In the genomic region with DNA sequence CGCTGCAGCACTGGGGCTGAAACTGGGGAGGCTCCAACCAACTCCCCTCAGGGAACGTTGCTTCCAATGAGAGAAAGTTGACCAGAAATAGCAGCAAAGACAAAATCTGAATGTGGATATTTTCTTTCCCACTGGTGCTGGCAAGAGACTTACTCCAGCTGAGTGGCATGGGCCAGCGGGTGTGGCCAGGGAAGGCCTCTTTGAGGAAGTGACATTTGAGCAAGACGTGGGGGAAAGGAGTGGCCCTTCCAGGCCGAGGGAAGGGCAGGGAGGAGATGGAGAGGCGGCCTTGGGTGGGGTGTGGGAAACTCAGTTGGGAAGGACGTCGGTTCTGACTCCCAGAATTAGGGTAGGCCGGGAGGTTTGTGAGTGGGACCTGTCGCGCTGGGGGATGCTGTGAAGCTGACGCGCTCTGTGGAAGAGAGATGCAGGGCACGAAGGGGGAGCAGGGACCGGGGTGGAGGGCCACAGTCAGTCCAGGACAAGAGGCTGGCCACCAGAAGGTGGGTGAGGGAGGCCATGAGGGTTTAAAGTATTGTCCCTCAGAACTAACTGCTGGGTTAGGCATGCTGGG, we compare ENCODE assay signal across 1 cellular context.
TF ChIP-seq lines count a peak whose summit lies in the region.

No MANE protein-coding gene starts in this region.

TF ChIP-seq in HCT116, 20 proteins besides CTCF, POLR2A, EP300 and RAD21 (continued from another document):
- no peak for TF ChIP-seq POLR2AphosphoS5 (IDR thresholded peaks at IDR 0.05; ENCODE audit: low read depth, low read length)
- TF ChIP-seq, protein P1, sequence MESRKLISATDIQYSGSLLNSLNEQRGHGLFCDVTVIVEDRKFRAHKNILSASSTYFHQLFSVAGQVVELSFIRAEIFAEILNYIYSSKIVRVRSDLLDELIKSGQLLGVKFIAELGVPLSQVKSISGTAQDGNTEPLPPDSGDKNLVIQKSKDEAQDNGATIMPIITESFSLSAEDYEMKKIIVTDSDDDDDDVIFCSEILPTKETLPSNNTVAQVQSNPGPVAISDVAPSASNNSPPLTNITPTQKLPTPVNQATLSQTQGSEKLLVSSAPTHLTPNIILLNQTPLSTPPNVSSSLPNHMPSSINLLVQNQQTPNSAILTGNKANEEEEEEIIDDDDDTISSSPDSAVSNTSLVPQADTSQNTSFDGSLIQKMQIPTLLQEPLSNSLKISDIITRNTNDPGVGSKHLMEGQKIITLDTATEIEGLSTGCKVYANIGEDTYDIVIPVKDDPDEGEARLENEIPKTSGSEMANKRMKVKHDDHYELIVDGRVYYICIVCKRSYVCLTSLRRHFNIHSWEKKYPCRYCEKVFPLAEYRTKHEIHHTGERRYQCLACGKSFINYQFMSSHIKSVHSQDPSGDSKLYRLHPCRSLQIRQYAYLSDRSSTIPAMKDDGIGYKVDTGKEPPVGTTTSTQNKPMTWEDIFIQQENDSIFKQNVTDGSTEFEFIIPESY (IDR thresholded peaks at IDR 0.05; ENCODE audit: extremely low read depth, insufficient replicate concordance, low read length): no peak
